In the genomic region with DNA sequence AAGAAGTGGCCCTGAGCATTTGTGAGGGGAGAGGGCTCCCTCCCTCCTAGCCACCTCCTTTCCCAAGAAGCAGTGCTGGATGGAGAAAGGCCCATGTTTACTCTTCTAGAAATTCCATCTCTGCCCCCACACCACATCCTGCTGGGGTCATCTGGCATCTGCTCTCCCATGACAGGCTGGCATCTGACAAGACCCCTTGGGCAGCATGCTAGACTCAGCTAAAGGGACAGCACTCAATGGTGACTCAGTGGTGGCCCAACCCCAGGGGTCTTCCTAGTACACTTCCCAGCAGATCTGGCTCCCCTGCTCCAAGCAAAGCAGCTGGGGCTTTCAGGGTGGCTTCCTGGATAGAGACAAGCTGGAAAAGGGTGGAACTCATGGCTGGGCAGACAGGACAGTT, we compare ENCODE assay signal across 20 cellular contexts.
"Had no signal": no experiment of that assay in that cellular context is flagged by ENCODE, and none has a peak within 500 bp of the region (broad histone marks: within the 10 kb centered on the region; RNA-seq: fewer than 3 reads in every experiment).

No MANE protein-coding gene starts in this region.

- H3K27ac Mint-ChIP-seq: endodermal cell; natural killer cell treated with Interleukin-12 subunit alpha and Interleukin-12 subunit beta and Interleukin-15 and Interleukin-18, amount 100 ng/mL, for 72 hours; stimulated activated naive CD8-positive, alpha-beta T cell treated with anti-CD3 and anti-CD28 coated beads, Interleukin-15, Interleukin-2, amounts not matched to agents 100 ng/mL and 50 ng/mL, for 24 hours had no signal

- H3K27me3 ChIP-seq: colonic mucosa, heart right ventricle, neutrophil, ovary, testis, tibial nerve, upper lobe of right lung, vagina had no signal

- H3K4me1 Mint-ChIP-seq: endodermal cell had no signal

- H3K4me2 ChIP-seq: smooth muscle cell had no signal

- H3K4me3 Mint-ChIP-seq: endodermal cell; natural killer cell treated with Interleukin-12 subunit alpha and Interleukin-12 subunit beta and Interleukin-15 and Interleukin-18, amount 100 ng/mL, for 72 hours; stimulated activated naive CD8-positive, alpha-beta T cell treated with anti-CD3 and anti-CD28 coated beads, Interleukin-15, Interleukin-2, amounts not matched to agents 100 ng/mL and 50 ng/mL, for 24 hours had no signal

- H3K36me3 ChIP-seq: colonic mucosa, neutrophil, ovary, vagina had no signal

- H3K27ac ChIP-seq: colonic mucosa, heart right ventricle, neutrophil, ovary, testis, tibial nerve, upper lobe of right lung, vagina had no signal

- ATAC-seq: left lobe of liver, right cardiac atrium, upper lobe of right lung had no signal

- H3K36me3 Mint-ChIP-seq: natural killer cell treated with Interleukin-12 subunit alpha and Interleukin-12 subunit beta and Interleukin-15 and Interleukin-18, amount 100 ng/mL, for 72 hours had no signal

- H3K27me3 Mint-ChIP-seq: natural killer cell treated with Interleukin-12 subunit alpha and Interleukin-12 subunit beta and Interleukin-15 and Interleukin-18, amount 100 ng/mL, for 72 hours; stimulated activated naive CD8-positive, alpha-beta T cell treated with anti-CD3 and anti-CD28 coated beads, Interleukin-15, Interleukin-2, amounts not matched to agents 100 ng/mL and 50 ng/mL, for 24 hours had no signal

- H3K4me1 ChIP-seq: colonic mucosa, testis, tibial nerve, upper lobe of right lung, vagina had no signal

- DNase-seq: cerebellar nuclear complex; colonic mucosa; effector CD4-positive, alpha-beta T cell; endodermal cell; heart right ventricle; hypothalamus; mammary epithelial cell; midbrain; ovary; right cardiac atrium; stimulated activated CD4-positive, alpha-beta T cell treated with anti-CD3 and anti-CD28 coated beads, Interleukin-2, amount 100 ng/mL, for 48 hours; testis; upper lobe of right lung had no signal

- H3K9me3 ChIP-seq: colonic mucosa, heart right ventricle, neutrophil, ovary, testis, tibial nerve, upper lobe of right lung, vagina had no signal

- H3K9me3 Mint-ChIP-seq: endodermal cell; natural killer cell treated with Interleukin-12 subunit alpha and Interleukin-12 subunit beta and Interleukin-15 and Interleukin-18, amount 100 ng/mL, for 72 hours; stimulated activated naive CD8-positive, alpha-beta T cell treated with anti-CD3 and anti-CD28 coated beads, Interleukin-15, Interleukin-2, amounts not matched to agents 100 ng/mL and 50 ng/mL, for 24 hours had no signal

- H3K4me3 ChIP-seq: colonic mucosa, heart right ventricle, ovary, smooth muscle cell, testis, tibial nerve, upper lobe of right lung, vagina had no signal
